8 cellular contexts compared by ENCODE assay signal in genomic region chr2:29196792-29197788, GRCh38.
DNase-seq lines count a peak whose midpoint lies in the region; ATAC-seq, FAIRE-seq and TF ChIP-seq lines count a peak whose summit lies in the region.

No MANE protein-coding gene starts in this region.

- no peak overlapping the region for H3K27ac Mint-ChIP-seq in CD4-positive, CD25-positive, alpha-beta regulatory T cell
- no peak overlapping the region for H3K27ac Mint-ChIP-seq in H9

- peaks cover 4% of the 10 kb centered on the region for H3K36me3 Mint-ChIP-seq in CD4-positive, CD25-positive, alpha-beta regulatory T cell
- H3K36me3 Mint-ChIP-seq in H9 (ENCODE audit: insufficient read depth in 1 of 3, low read depth in 3 of 3), result no peaks in the 10 kb centered on the region

- H3K4me3 Mint-ChIP-seq in CD4-positive, CD25-positive, alpha-beta regulatory T cell, result no peak overlapping the region
- H3K4me3 Mint-ChIP-seq in H9, result no peak overlapping the region

- H3K9ac ChIP-seq in H9 (ENCODE audit: extremely low read depth, insufficient read length, low read length) (no peak overlapping the region), kidney (ENCODE audit: low read length in 2 of 2) (no peak overlapping the region)

- no peak overlapping the region for H3K4me3 ChIP-seq in CD4-positive, CD25-positive, alpha-beta regulatory T cell (ENCODE audit: low read depth, low read length)
- H3K4me3 ChIP-seq in WERI-Rb-1 (ENCODE audit: low read depth, low read length) (no peak overlapping the region), breast epithelium (no peak overlapping the region), kidney (ENCODE audit: low read length in 2 of 2) (no peak overlapping the region)

- intact Hi-C loops in breast epithelium (cut with DNase I; ENCODE audit: low total_unique reads) (loop anchor here (5.0 kb wide), 1 partner anchor 260 kb away; no protein-coding TSS in a partner anchor), kidney (cut with DNase I) (loop anchor here (5.0 kb wide), 1 partner anchor 240 kb away; no protein-coding TSS in a partner anchor)

- no peaks in the 10 kb centered on the region for H3K23me2 ChIP-seq in H9 (ENCODE audit: insufficient read length, low read depth, low read length, poor library complexity, severe bottlenecking)

- no peak for TF ChIP-seq POLR2A in breast epithelium (IDR thresholded peaks at IDR 0.05)

- H3K4me2 ChIP-seq in H9 (ENCODE audit: insufficient read depth, insufficient read length, low read length), result no peak overlapping the region

- H2AFZ ChIP-seq in H9 (ENCODE audit: low read length), result no peak overlapping the region

- no peaks in the 10 kb centered on the region for H3K27me3 ChIP-seq in CD4-positive, CD25-positive, alpha-beta regulatory T cell (ENCODE audit: control insufficient read depth, insufficient read depth, low read length)
- no peaks in the 10 kb centered on the region for H3K27me3 ChIP-seq in H9 (ENCODE audit: insufficient read depth, low read length)
- H3K27me3 ChIP-seq in WERI-Rb-1 (ENCODE audit: insufficient read depth, low read depth, severe bottlenecking), result no peaks in the 10 kb centered on the region
- H3K27me3 ChIP-seq in breast epithelium, result no peaks in the 10 kb centered on the region

- no peaks in the 10 kb centered on the region for H4K20me1 ChIP-seq in H9 (ENCODE audit: control insufficient read depth, insufficient read depth, insufficient read length)

- no peak overlapping the region for H2BK20ac ChIP-seq in H9 (ENCODE audit: low read depth, low read length, poor library complexity, severe bottlenecking)

- H3K18ac ChIP-seq in H9 (ENCODE audit: insufficient read length, low read depth, low read length), result no peak overlapping the region

- DNase-seq in CD4-positive, CD25-positive, alpha-beta regulatory T cell, result peak; percentile 64 to 80 (median 75)
- peak; percentile 73 for DNase-seq in H9
- peak; percentile 77 for DNase-seq in NCI-H2107 treated with DMSO at 0.1 percent for 48 hours (lab: John Stamatoyannopoulos, UW; ENCODE audit: unreplicated experiment)
- DNase-seq in WERI-Rb-1, result peak; percentile 87
- DNase-seq in breast epithelium (ENCODE audit: low spot score in 2 of 2), result peak; percentile 46 to 69
- DNase-seq in kidney, result no peak
- DNase-seq in stimulated activated CD4-positive, alpha-beta T cell treated with anti-CD3 and anti-CD28 coated beads, Interleukin-2, amount 100 ng/mL, for 48 hours, result peak; percentile 74 to 81

- no peak overlapping the region for H3K56ac ChIP-seq in H9 (ENCODE audit: insufficient read length, low read depth, low read length)

- no peaks in the 10 kb centered on the region for H3K9me3 ChIP-seq in CD4-positive, CD25-positive, alpha-beta regulatory T cell (ENCODE audit: control insufficient read depth in 2 of 2, low read length in 2 of 2)
- H3K9me3 ChIP-seq in H9 (ENCODE audit: control insufficient read depth, low read depth, low read length) (no peaks in the 10 kb centered on the region), WERI-Rb-1 (ENCODE audit: severe bottlenecking) (no peaks in the 10 kb centered on the region), breast epithelium (no peaks in the 10 kb centered on the region), kidney (ENCODE audit: control insufficient read depth in 1 of 2, low read length in 2 of 2) (no peaks in the 10 kb centered on the region)

- no peaks in the 10 kb centered on the region for H3K36me3 ChIP-seq in CD4-positive, CD25-positive, alpha-beta regulatory T cell (ENCODE audit: control insufficient read depth, insufficient read depth, low read length)
- no peaks in the 10 kb centered on the region for H3K36me3 ChIP-seq in WERI-Rb-1
- no peaks in the 10 kb centered on the region for H3K36me3 ChIP-seq in breast epithelium
- no peaks in the 10 kb centered on the region for H3K36me3 ChIP-seq in kidney (ENCODE audit: control insufficient read depth in 1 of 2, insufficient read depth in 2 of 2, low read length in 2 of 2)

- no peak overlapping the region for H3K23ac ChIP-seq in H9 (ENCODE audit: insufficient read length, low read depth, low read length)

- H2BK15ac ChIP-seq in H9 (ENCODE audit: low read depth, low read length), result no peak overlapping the region

- H2BK12ac ChIP-seq in H9 (ENCODE audit: insufficient read length, low read depth, low read length), result no peak overlapping the region

- H4K91ac ChIP-seq in H9 (ENCODE audit: insufficient read length, low read depth, low read length), result no peak overlapping the region

- no peak overlapping the region for H2AK5ac ChIP-seq in H9 (ENCODE audit: insufficient read length, low read length)

- WGBS in H9 (ENCODE audit: extremely low coverage, insufficient read length, low lambda C conversion rate), result no CpG with 5 or more reads among the region's 14 CpGs

- H4K5ac ChIP-seq in H9 (ENCODE audit: insufficient read length, low read depth, low read length), result no peak overlapping the region

- peak; percentile 83 to 90 for ATAC-seq in CD4-positive, CD25-positive, alpha-beta regulatory T cell (ENCODE audit: low read depth in 2 of 2)
- ATAC-seq in HG03469 (IDR thresholded peaks at IDR 0.05; ENCODE audit: unreplicated experiment), result no peak

- no peak overlapping the region for H4K8ac ChIP-seq in H9 (replicated peaks; ENCODE audit: insufficient read length, low read depth, low read length)

- TF ChIP-seq CTCF in H9 (conservative IDR thresholded peaks at IDR 0.05) (peak; percentile 91), WERI-Rb-1 (IDR thresholded peaks at IDR 0.05; ENCODE audit: low read depth, low read length) (peak; percentile 86), breast epithelium (IDR thresholded peaks at IDR 0.05) (peak; percentile 60 to 88 (median 74)), kidney (IDR thresholded peaks at IDR 0.05; ENCODE audit: borderline replicate concordance, extremely low read depth, insufficient read depth) (peak; percentile 82)

- H3K14ac ChIP-seq in H9 (ENCODE audit: insufficient read depth, low read length), result no peak overlapping the region

- no peaks in the 10 kb centered on the region for H3K9me3 Mint-ChIP-seq in CD4-positive, CD25-positive, alpha-beta regulatory T cell
- H3K9me3 Mint-ChIP-seq in H9, result no peaks in the 10 kb centered on the region; a peak in 1 of 5 replicates

- peaks cover 5% of the 10 kb centered on the region for H3K27me3 Mint-ChIP-seq in CD4-positive, CD25-positive, alpha-beta regulatory T cell
- peaks cover 6% of the 10 kb centered on the region for H3K27me3 Mint-ChIP-seq in H9 (ENCODE audit: low read depth)

- H3K79me1 ChIP-seq in H9 (ENCODE audit: insufficient read depth, low read depth, low read length, poor library complexity, severe bottlenecking), result no peaks in the 10 kb centered on the region

- no peak overlapping the region for H3K4ac ChIP-seq in H9 (ENCODE audit: low read depth, low read length)

- no peak overlapping the region for H3K27ac ChIP-seq in CD4-positive, CD25-positive, alpha-beta regulatory T cell (ENCODE audit: insufficient read depth, low read length, poor library complexity, severe bottlenecking)
- no peak overlapping the region for H3K27ac ChIP-seq in H9 (ENCODE audit: insufficient read length, low read depth, low read length)
- H3K27ac ChIP-seq in WERI-Rb-1, result no peak overlapping the region
- H3K27ac ChIP-seq in breast epithelium, result peak overlapping the region in 1 of 2 donors; percentile 27
- no peak overlapping the region for H3K27ac ChIP-seq in kidney (ENCODE audit: low read depth in 2 of 2, low read length in 2 of 2)

- no peaks in the 10 kb centered on the region for H3K4me1 ChIP-seq in CD4-positive, CD25-positive, alpha-beta regulatory T cell (ENCODE audit: control insufficient read depth, insufficient read depth, low read length, poor library complexity, severe bottlenecking)
- H3K4me1 ChIP-seq in H9 (ENCODE audit: insufficient read depth, low read length) (no peaks in the 10 kb centered on the region), breast epithelium (no peaks in the 10 kb centered on the region), kidney (ENCODE audit: control insufficient read depth in 1 of 2, insufficient read depth in 1 of 2, low read depth in 1 of 2, low read length in 2 of 2) (no peaks in the 10 kb centered on the region)

- FAIRE-seq in kidney (lab: Jason Lieb, UNC), result peak; percentile 37

- H3K4me1 Mint-ChIP-seq in CD4-positive, CD25-positive, alpha-beta regulatory T cell, result peaks cover 0 to 6% (median 2%) of the 10 kb centered on the region in 4 donors
- H3K4me1 Mint-ChIP-seq in H9, result peaks cover 6 to 8% of the 10 kb centered on the region in 2 experiments

- no peaks in the 10 kb centered on the region for H3K79me2 ChIP-seq in H9 (ENCODE audit: insufficient read depth, low read length)

- H2BK120ac ChIP-seq in H9 (ENCODE audit: low read depth, low read length, poor library complexity, severe bottlenecking), result no peak overlapping the region

- H2BK5ac ChIP-seq in H9 (ENCODE audit: insufficient read length, low read length), result no peak overlapping the region

- H3T11ph ChIP-seq in H9 (ENCODE audit: low read length), result no peak overlapping the region
